In genomic region chr3:19725000-19725399, GRCh38 we compare ENCODE assay signal across 28 cellular contexts.
"Had no signal": no experiment of that assay in that cellular context is flagged by ENCODE, and none has a peak within 500 bp of the region (broad histone marks: within the 10 kb centered on the region; RNA-seq: fewer than 3 reads in every experiment).

No MANE protein-coding gene starts in this region.

- H3K27me3 ChIP-seq: adrenal gland, body of pancreas, esophagus squamous epithelium, gastroesophageal sphincter had no signal

- H3K9me3 ChIP-seq: adrenal gland, body of pancreas, esophagus squamous epithelium, gastroesophageal sphincter had no signal

- H3K4me1 ChIP-seq: adrenal gland, body of pancreas, esophagus squamous epithelium had no signal

- DNase-seq: activated CD4-positive, alpha-beta memory T cell treated with anti-CD3 and anti-CD28 coated beads for 36 hours; activated CD4-positive, alpha-beta T cell treated with anti-CD3 and anti-CD28 coated beads for 36 hours; activated CD4-positive, alpha-beta T cell treated with anti-CD3 and anti-CD28 coated beads, Interleukin-2, amount 10 ng/mL, durations not matched to agents 24 days and 14 days; activated CD4-positive, CD25-positive, alpha-beta regulatory T cell; activated CD4-positive, CD25-positive, alpha-beta regulatory T cell treated with anti-CD3 and anti-CD28 coated beads, Interleukin-2, amount 50 U/mL, for 72 hours; activated CD8-positive, alpha-beta memory T cell treated with anti-CD3 and anti-CD28 coated beads, Interleukin-2, amount 10 ng/mL, durations not matched to agents 7 days and 5 days; activated CD8-positive, alpha-beta memory T cell treated with anti-CD3 and anti-CD28 coated beads, Interleukin-2, amount 50 U/mL, for 4 hours; activated CD8-positive, alpha-beta T cell treated with anti-CD3 and anti-CD28 coated beads, Interleukin-2, amount 10 ng/mL, durations not matched to agents 7 days and 5 days; activated effector memory CD4-positive, alpha-beta T cell treated with anti-CD3 and anti-CD28 coated beads, Interleukin-2, amount 50 U/mL, for 16 hours; activated naive CD4-positive, alpha-beta T cell treated with anti-CD3 and anti-CD28 coated beads for 36 hours; activated naive CD8-positive, alpha-beta T cell treated with anti-CD3 and anti-CD28 coated beads for 36 hours; activated naive CD8-positive, alpha-beta T cell treated with anti-CD3 and anti-CD28 coated beads, Interleukin-2, amount 50 U/mL, for 24 hours; activated T-cell treated with anti-CD3 and anti-CD28 coated beads, Interleukin-2, amount 50 U/mL, for 1 hour; activated T-cell treated with anti-CD3 and anti-CD28 coated beads, Interleukin-2, amount 50 U/mL, for 48 hours; adrenal gland; amygdala; aorta; body of pancreas; caudate nucleus; cortex of kidney; dermis blood vessel endothelial cell; effector CD4-positive, alpha-beta T cell; effector memory CD8-positive, alpha-beta T cell; esophagus squamous epithelium; foreskin melanocyte; T-helper 2 cell had no signal

- H3K4me3 ChIP-seq: adrenal gland, body of pancreas, esophagus squamous epithelium, gastroesophageal sphincter had no signal

- H3K27ac ChIP-seq: adrenal gland, body of pancreas, epithelial cell of prostate, esophagus squamous epithelium, gastroesophageal sphincter had no signal

- H3K36me3 ChIP-seq: adrenal gland, esophagus squamous epithelium, gastroesophageal sphincter had no signal
